8 cellular contexts compared by ENCODE assay signal in the genomic region with DNA sequence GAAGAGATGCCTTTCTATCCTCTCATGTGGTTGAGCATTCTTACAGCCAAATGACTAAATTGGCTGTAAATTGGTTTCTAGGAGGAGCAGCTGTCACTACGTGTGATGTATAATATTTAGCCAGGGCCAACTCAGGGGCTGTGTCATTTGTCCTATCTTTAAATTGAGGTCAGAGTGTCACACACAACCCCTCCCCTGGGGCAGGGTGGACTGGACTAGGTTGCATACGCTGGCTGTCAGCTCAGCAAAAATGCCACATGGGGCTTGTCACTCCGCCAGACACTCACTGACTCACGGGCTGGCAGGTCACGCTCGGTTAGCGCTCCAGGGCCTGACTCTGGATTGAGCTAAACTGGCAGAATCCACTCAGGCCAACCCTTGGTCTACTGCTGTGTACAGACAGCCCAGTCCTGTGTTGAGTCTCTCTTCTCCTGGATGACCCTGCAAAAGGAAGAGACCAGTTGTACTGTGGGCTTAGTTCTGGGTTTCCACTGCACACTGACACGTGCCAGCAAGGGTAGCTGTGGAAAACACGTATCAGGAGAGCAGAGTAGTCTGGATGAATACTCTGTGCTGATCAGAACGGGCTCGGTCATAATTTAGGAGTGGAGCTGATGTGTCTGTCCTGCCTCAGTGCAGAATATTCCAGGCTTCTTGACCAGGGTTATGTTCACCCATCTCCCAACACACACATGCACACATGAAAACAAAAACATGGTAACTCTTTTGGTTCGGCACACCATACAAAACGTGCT. TPM values are rescaled to one million over a fixed set of nuclear protein-coding genes. Genes with fewer than 3 reads are reported as not detected.
DNase-seq lines count a peak whose midpoint lies in the region; ATAC-seq and TF ChIP-seq lines count a peak whose summit lies in the region.

No MANE protein-coding gene starts in this region.

- H3K36me3 Mint-ChIP-seq in endodermal cell (ENCODE audit: low read depth) = no peaks in the 10 kb centered on the region
- H3K36me3 Mint-ChIP-seq in activated CD4-positive, alpha-beta memory T cell treated with anti-CD3 and anti-CD28 coated beads, Interleukin-2, amount 10 ng/mL, durations not matched to agents 7 days and 5 days (ENCODE audit: low read depth) = no peaks in the 10 kb centered on the region

- no peaks in the 10 kb centered on the region for H3K9me3 Mint-ChIP-seq in endodermal cell
- H3K9me3 Mint-ChIP-seq in activated CD4-positive, alpha-beta memory T cell treated with anti-CD3 and anti-CD28 coated beads, Interleukin-2, amount 10 ng/mL, durations not matched to agents 7 days and 5 days = no peaks in the 10 kb centered on the region

- peaks cover 6% of the 10 kb centered on the region for H3K27me3 Mint-ChIP-seq in endodermal cell (ENCODE audit: insufficient read depth)
- H3K27me3 Mint-ChIP-seq in activated CD4-positive, alpha-beta memory T cell treated with anti-CD3 and anti-CD28 coated beads, Interleukin-2, amount 10 ng/mL, durations not matched to agents 7 days and 5 days = peaks cover 7% of the 10 kb centered on the region

- no peak for ATAC-seq in GM19324 (IDR thresholded peaks at IDR 0.05; ENCODE audit: low FRiP score, unreplicated experiment)

- WGBS in endodermal cell (ENCODE audit: insufficient coverage in 1 of 2, insufficient read length in 1 of 2), 2 experiments = 78 to 94% methylated on average over 10 to 13 of the region's 13 CpGs

- no peak for TF ChIP-seq EP300 in Ishikawa (IDR thresholded peaks at IDR 0.05; ENCODE audit: borderline replicate concordance)

- H3K36me3 ChIP-seq in kidney epithelial cell (ENCODE audit: control insufficient read depth, insufficient read depth, low read length) = no peaks in the 10 kb centered on the region
- no peaks in the 10 kb centered on the region for H3K36me3 ChIP-seq in endodermal cell (ENCODE audit: control insufficient read depth, insufficient read depth, low read length)

- DNase-seq in A172 (ENCODE audit: low spot score) (peak; percentile 89), astrocyte of the spinal cord (ENCODE audit: low read depth, low spot score) (peak; percentile 78), kidney epithelial cell (ENCODE audit: low read depth) (peak; percentile 86), endodermal cell (no peak), NCI-H128 (lab: John Stamatoyannopoulos, UW; ENCODE audit: unreplicated experiment) (no peak)
- DNase-seq in activated CD4-positive, alpha-beta memory T cell treated with anti-CD3 and anti-CD28 coated beads, Interleukin-2, amount 10 ng/mL, durations not matched to agents 7 days and 5 days = no peak

- POLR2A ChIA-PET in activated CD4-positive, alpha-beta memory T cell treated with anti-CD3 and anti-CD28 coated beads, Interleukin-2, amount 10 ng/mL, durations not matched to agents 7 days and 5 days (lab: Charles Lee) = no interaction called here

- H3K27me3 ChIP-seq in kidney epithelial cell (ENCODE audit: control insufficient read depth, insufficient read depth, low read length) (no peaks in the 10 kb centered on the region), endodermal cell (ENCODE audit: control insufficient read depth, insufficient read depth, low read length, poor library complexity, severe bottlenecking) (no peaks in the 10 kb centered on the region)

- no peak overlapping the region for H3K4me3 ChIP-seq in astrocyte of the spinal cord (ENCODE audit: low read depth, low read length)
- no peak overlapping the region for H3K4me3 ChIP-seq in kidney epithelial cell (ENCODE audit: low read depth, low read length)
- H3K4me3 ChIP-seq in endodermal cell (ENCODE audit: low read length) = no peak overlapping the region

- no peak overlapping the region for H3K27ac ChIP-seq in endodermal cell (ENCODE audit: low read depth, low read length)

- no peaks in the 10 kb centered on the region for H3K9me3 ChIP-seq in endodermal cell (ENCODE audit: control insufficient read depth, low read length)

- CTCF ChIA-PET in activated CD4-positive, alpha-beta memory T cell treated with anti-CD3 and anti-CD28 coated beads, Interleukin-2, amount 10 ng/mL, durations not matched to agents 7 days and 5 days (lab: Charles Lee) = no interaction called here

- peaks cover 26% of the 10 kb centered on the region for H3K4me1 Mint-ChIP-seq in endodermal cell
- H3K4me1 Mint-ChIP-seq in activated CD4-positive, alpha-beta memory T cell treated with anti-CD3 and anti-CD28 coated beads, Interleukin-2, amount 10 ng/mL, durations not matched to agents 7 days and 5 days = no peaks in the 10 kb centered on the region

- TF ChIP-seq RAD21 in Ishikawa (IDR thresholded peaks at IDR 0.05; ENCODE audit: low read depth) = no peak

- in situ Hi-C loops in astrocyte of the spinal cord (cut with HindIII; ENCODE audit: low sequenced_read_pairs) = no loop called here

- no peak for TF ChIP-seq CTCF in astrocyte of the spinal cord (IDR thresholded peaks at IDR 0.05; ENCODE audit: low read depth, low read length)
- no peak for TF ChIP-seq CTCF in kidney epithelial cell (IDR thresholded peaks at IDR 0.05; ENCODE audit: insufficient read depth, low read length, poor library complexity, severe bottlenecking)
- no peak for TF ChIP-seq CTCF in endodermal cell (conservative IDR thresholded peaks at IDR 0.05)

- no peak overlapping the region for H3K27ac Mint-ChIP-seq in endodermal cell
- H3K27ac Mint-ChIP-seq in activated CD4-positive, alpha-beta memory T cell treated with anti-CD3 and anti-CD28 coated beads, Interleukin-2, amount 10 ng/mL, durations not matched to agents 7 days and 5 days = no peak overlapping the region

- no peak overlapping the region for H3K9ac ChIP-seq in endodermal cell (ENCODE audit: extremely low read depth, low read length, poor library complexity, severe bottlenecking)

- H3K4me1 ChIP-seq in endodermal cell (ENCODE audit: control insufficient read depth, insufficient read depth, low read length) = no peaks in the 10 kb centered on the region

- H3K4me3 Mint-ChIP-seq in endodermal cell = no peak overlapping the region
- H3K4me3 Mint-ChIP-seq in activated CD4-positive, alpha-beta memory T cell treated with anti-CD3 and anti-CD28 coated beads, Interleukin-2, amount 10 ng/mL, durations not matched to agents 7 days and 5 days = no peak overlapping the region

TF ChIP-seq in Ishikawa, 13 proteins besides CTCF, POLR2A, EP300 and RAD21:
- TF ChIP-seq NFIC (IDR thresholded peaks at IDR 0.05) = peak; percentile 34; the same call in 1 of the 2 replicates
- TF ChIP-seq TEAD4 (IDR thresholded peaks at IDR 0.05) = no peak
- TF ChIP-seq, protein P1, sequence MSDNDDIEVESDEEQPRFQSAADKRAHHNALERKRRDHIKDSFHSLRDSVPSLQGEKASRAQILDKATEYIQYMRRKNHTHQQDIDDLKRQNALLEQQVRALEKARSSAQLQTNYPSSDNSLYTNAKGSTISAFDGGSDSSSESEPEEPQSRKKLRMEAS (IDR thresholded peaks at IDR 0.05) = no peak
TF ChIP-seq in Ishikawa: peak in this region for 1.

RNA-seq across cellular contexts. Expression of a gene that starts 29.1 kb away (rescaled TPM):
- total RNA-seq in A172 (2014; rRNA removed; shearing (Covaris generic)) = not detected in 2 replicates
- total RNA-seq in kidney epithelial cell (89.5 and 105 TPM in 2 replicates), endodermal cell (100 to 1,000 TPM; 195 to 292 TPM)
- polyA plus RNA-seq in endodermal cell (2013, experiment 1 of 2) = 18.0 TPM
- 19.7 TPM for polyA plus RNA-seq in endodermal cell (2013, experiment 2 of 2)
- under 1 TPM; 0.38 to 0.43 TPM for total RNA-seq in activated CD4-positive, alpha-beta memory T cell treated with anti-CD3 and anti-CD28 coated beads, Interleukin-2, amount 10 ng/mL, durations not matched to agents 7 days and 5 days

Comparison
In these comparisons a context has a peak if more than half of its experiments do, and no peak if none do; other contexts are left out.
1. DNase-seq: peak in A172 (single experiment), astrocyte of the spinal cord (single experiment) and kidney epithelial cell (single experiment); none in endodermal cell (single experiment), NCI-H128 (single experiment) and activated CD4-positive, alpha-beta memory T cell treated with anti-CD3 and anti-CD28 coated beads, Interleukin-2, amount 10 ng/mL, durations not matched to agents 7 days and 5 days (single experiment).
2. RNA of a gene that starts 29.1 kb away (total RNA-seq): 195 to 292 TPM in endodermal cell and 89.5 to 105 TPM in kidney epithelial cell; 0.38 to 0.43 TPM in activated CD4-positive, alpha-beta memory T cell treated with anti-CD3 and anti-CD28 coated beads, Interleukin-2, amount 10 ng/mL, durations not matched to agents 7 days and 5 days and not detected in A172; every median in the first group is over 10 times any median in the second.